Comparison of ENCODE assay signal across 8 cellular contexts in the genomic region with DNA sequence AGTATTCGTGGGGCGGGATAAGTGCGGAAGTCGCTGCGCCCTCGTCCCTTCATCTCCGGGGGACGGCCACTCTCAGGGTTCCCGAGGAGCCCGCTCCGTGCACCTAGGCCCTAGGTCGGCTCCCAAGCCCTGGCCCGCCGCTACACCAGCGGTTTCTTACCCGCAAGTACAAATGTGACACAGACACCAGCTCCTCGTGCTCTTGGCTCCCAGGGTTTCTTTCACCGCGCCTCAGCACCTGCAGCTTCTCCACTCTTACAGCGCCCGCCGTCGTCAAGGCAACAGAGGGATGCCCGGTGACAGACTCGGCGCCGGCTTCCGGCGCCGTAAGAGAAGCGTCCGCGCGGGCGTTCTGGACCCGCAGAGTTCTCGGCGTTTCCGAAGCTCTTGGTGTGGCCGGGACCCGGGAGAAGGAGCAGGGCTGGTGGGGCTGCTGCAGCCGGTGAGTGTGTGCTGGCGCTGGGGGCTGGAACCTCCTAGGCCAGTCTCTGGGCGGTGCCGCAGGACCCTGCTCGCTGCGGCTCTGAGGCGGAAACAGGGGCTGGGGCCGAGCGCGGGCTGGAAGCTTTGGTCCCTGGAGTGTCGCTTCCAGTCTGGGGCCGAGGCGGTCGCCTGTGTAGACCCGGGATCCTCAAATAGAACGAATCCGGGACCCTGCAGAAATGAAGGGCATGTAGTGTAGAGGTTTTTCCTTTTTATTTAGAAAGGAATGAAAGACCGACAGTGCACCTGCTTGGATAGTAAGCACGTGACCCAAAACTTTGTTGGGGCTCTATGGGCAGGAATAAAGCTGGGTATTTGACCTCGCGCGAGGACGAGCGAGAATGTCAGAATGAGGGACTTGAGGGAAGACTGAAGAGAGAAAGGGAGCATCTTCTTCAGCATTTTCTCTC.
DNase-seq lines count a peak whose midpoint lies in the region; ATAC-seq and TF ChIP-seq lines count a peak whose summit lies in the region.

No MANE protein-coding gene starts in this region.

- 5 to 11% methylated on average over 7 to 12 of the region's 65 CpGs for WGBS in gastroesophageal sphincter (ENCODE audit: low coverage in 1 of 2), 2 donors

- no peaks in the 10 kb centered on the region for H3K36me3 Mint-ChIP-seq in type B pancreatic cell

- no peaks in the 10 kb centered on the region for H3K9me3 Mint-ChIP-seq in type B pancreatic cell

- H3K27me3 ChIP-seq in gastroesophageal sphincter: peaks cover 51% of the 10 kb centered on the region

- TF ChIP-seq CTCF in GM12875 (IDR thresholded peaks at IDR 0.05; ENCODE audit: borderline replicate concordance, insufficient read depth, low read depth, low read length) (no peak), gastroesophageal sphincter (IDR thresholded peaks at IDR 0.05) (no peak), type B pancreatic cell (conservative IDR thresholded peaks at IDR 0.05) (no peak)

- peak overlapping the region in 1 of 4 donors; percentile 62 for H3K27ac ChIP-seq in gastroesophageal sphincter

- H3K9me3 ChIP-seq in gastroesophageal sphincter: peaks cover 0 to 15% (median 0%) of the 10 kb centered on the region in 3 donors

- H3K4me3 ChIP-seq in GM12875 (ENCODE audit: low read depth, low read length) (peak overlapping the region; percentile 73), gastroesophageal sphincter (peak overlapping the region; percentile 40 to 53)

- peaks cover 0 to 15% (median 4%) of the 10 kb centered on the region in 3 donors for H3K4me1 ChIP-seq in gastroesophageal sphincter

- H3K4me1 Mint-ChIP-seq in type B pancreatic cell (ENCODE audit: unreplicated experiment): peaks cover 4% of the 10 kb centered on the region

- H3K27ac Mint-ChIP-seq in type B pancreatic cell: no peak overlapping the region

- H3K27me3 Mint-ChIP-seq in type B pancreatic cell: peaks cover 86% of the 10 kb centered on the region

- DNase-seq in NCI-H2227 treated with DMSO at 0.1 percent for 48 hours (lab: John Stamatoyannopoulos, UW): peak; percentile 55
- peak; percentile 68 to 75 for DNase-seq in activated T-cell treated with anti-CD3 and anti-CD28 coated beads, Interleukin-2, amount 50 U/mL, for 48 hours
- DNase-seq in occipital lobe (lab: John Stamatoyannopoulos, UW): peak; percentile 60
- DNase-seq in type B pancreatic cell (ENCODE audit: extremely low spot score, unreplicated experiment): peak; percentile 70
- DNase-seq in amniotic stem cell (lab: John Stamatoyannopoulos, UW): no peak

- ATAC-seq in HG02763 (IDR thresholded peaks at IDR 0.05; ENCODE audit: unreplicated experiment) (peak; percentile 56), gastroesophageal sphincter (peak; percentile 73)

- H3K4me3 Mint-ChIP-seq in type B pancreatic cell: peak overlapping the region; percentile 86

- TF ChIP-seq EP300 in gastroesophageal sphincter (IDR thresholded peaks at IDR 0.05): no peak

- no peak for TF ChIP-seq POLR2A in gastroesophageal sphincter (IDR thresholded peaks at IDR 0.05)

- H3K36me3 ChIP-seq in gastroesophageal sphincter: no peaks in the 10 kb centered on the region
